ENCODE assay signal across 8 cellular contexts in genomic region chr9:3508531-3509374, GRCh38. TPM values are rescaled to one million over a fixed set of nuclear protein-coding genes. Genes with fewer than 3 reads are reported as not detected.
DNase-seq lines count a peak whose midpoint lies in the region; TF ChIP-seq lines count a peak whose summit lies in the region.

No MANE protein-coding gene starts in this region.

- H3K36me3 ChIP-seq in left ventricle myocardium inferior: no peaks in the 10 kb centered on the region

- DNase-seq in left ventricle myocardium inferior (no peak), cardiac septum (ENCODE audit: low spot score) (no peak), HL-60 (ENCODE audit: low read depth in 1 of 2, low spot score in 1 of 2) (peak in 1 of 2 experiments; percentile 4), OCI-M1 (lab: John Stamatoyannopoulos, UW) (peak; percentile 100), fibroblast of pulmonary artery (ENCODE audit: low read depth) (peak; percentile 6), NK-92 (lab: John Stamatoyannopoulos, UW; ENCODE audit: unreplicated experiment) (no peak), posterior cingulate gyrus (no peak)
- DNase-seq in activated effector memory CD4-positive, alpha-beta T cell treated with Interleukin-2 at 50 U/mL for 16 hours: no peak

- peaks cover 13% of the 10 kb centered on the region for H3K4me1 ChIP-seq in left ventricle myocardium inferior

- peak overlapping the region; percentile 41 for H3K27ac ChIP-seq in left ventricle myocardium inferior (replicated peaks)
- peak overlapping the region; percentile 91 for H3K27ac ChIP-seq in HL-60 (replicated peaks)

- intact Hi-C loops in left ventricle myocardium inferior (cut with micrococcal nuclease) (no loop called here), cardiac septum (cut with DNase I) (no loop called here), posterior cingulate gyrus (cut with DNase I) (no loop called here)

- H3K4me3 ChIP-seq in left ventricle myocardium inferior (no peak overlapping the region), HL-60 (replicated peaks; ENCODE audit: insufficient read depth, low read length) (no peak overlapping the region), fibroblast of pulmonary artery (replicated peaks; ENCODE audit: low read depth, low read length) (no peak overlapping the region)

- H3K9me3 ChIP-seq in left ventricle myocardium inferior (replicated peaks): no peaks in the 10 kb centered on the region

- TF ChIP-seq CTCF in left ventricle myocardium inferior (IDR thresholded peaks at IDR 0.05; ENCODE audit: borderline replicate concordance) (no peak), HL-60 (IDR thresholded peaks at IDR 0.05; ENCODE audit: insufficient read depth, low read length) (no peak), fibroblast of pulmonary artery (IDR thresholded peaks at IDR 0.05; ENCODE audit: low read length, missing control alignments) (no peak)

- H3K27me3 ChIP-seq in left ventricle myocardium inferior (ENCODE audit: low read depth) (no peaks in the 10 kb centered on the region), HL-60 (ENCODE audit: insufficient read depth, poor library complexity, severe bottlenecking) (no peaks in the 10 kb centered on the region)

RNA-seq across cellular contexts. Expression of gene RFX3, which starts 17.0 kb away (rescaled TPM):
- total RNA-seq in left ventricle myocardium inferior (3.8 TPM), cardiac septum (4.1 TPM)

Comparison
In these comparisons a context has a peak if more than half of its experiments do, and no peak if none do; other contexts are left out.
1. DNase-seq: peak in OCI-M1 (single experiment) and fibroblast of pulmonary artery (single experiment); none in left ventricle myocardium inferior (single experiment), cardiac septum (single experiment), NK-92 (single experiment), activated effector memory CD4-positive, alpha-beta T cell treated with Interleukin-2 at 50 U/mL for 16 hours (single experiment) and posterior cingulate gyrus (0 of 10).